In genomic region chr1:194935864-194936263, GRCh38 we compare ENCODE assay signal across 22 cellular contexts.
"Had no signal": no experiment of that assay in that cellular context is flagged by ENCODE, and none has a peak within 500 bp of the region (broad histone marks: within the 10 kb centered on the region; RNA-seq: fewer than 3 reads in every experiment).

No MANE protein-coding gene starts in this region.

- H3K9me3 ChIP-seq: adrenal gland, breast epithelium, lower lobe of right lung, neutrophil, testis had no signal

- H3K4me2 ChIP-seq: smooth muscle cell had no signal

- H3K4me3 ChIP-seq: adrenal gland, breast epithelium, coronary artery, lower lobe of right lung, smooth muscle cell, stomach, testis had no signal

- H3K27me3 ChIP-seq: adrenal gland, breast epithelium, neutrophil, stomach, testis had no signal

- H3K4me1 Mint-ChIP-seq: natural killer cell had no signal

- H3K27me3 Mint-ChIP-seq: type B pancreatic cell had no signal

- H3K4me3 Mint-ChIP-seq: activated T-helper 1 cell treated with anti-CD3 and anti-CD28 coated beads, Interleukin-12 subunit alpha, Interleukin-12 subunit beta, Interleukin-2, Interleukin-4 antibody, amounts not matched to agents 30 ng/mL and 10 ng/mL and 1 ng/mL, durations not matched to agents 14 hours and 24 hours and 36 hours; natural killer cell; type B pancreatic cell had no signal

- H3K4me1 ChIP-seq: adrenal gland, breast epithelium, lower lobe of right lung, stomach, testis had no signal

- H3K27ac Mint-ChIP-seq: activated naive CD4-positive, alpha-beta T cell treated with anti-CD3 and anti-CD28 coated beads, Interleukin-2, amount 50 U/mL, for 72 hours; activated T-helper 1 cell treated with anti-CD3 and anti-CD28 coated beads, Interleukin-12 subunit alpha, Interleukin-12 subunit beta, Interleukin-2, Interleukin-4 antibody, amounts not matched to agents 30 ng/mL and 10 ng/mL and 1 ng/mL, durations not matched to agents 14 hours and 24 hours and 36 hours; natural killer cell; type B pancreatic cell had no signal

- H3K9me3 Mint-ChIP-seq: activated T-helper 1 cell treated with anti-CD3 and anti-CD28 coated beads, Interleukin-12 subunit alpha, Interleukin-12 subunit beta, Interleukin-2, Interleukin-4 antibody, amounts not matched to agents 30 ng/mL and 10 ng/mL and 1 ng/mL, durations not matched to agents 14 hours and 24 hours and 36 hours; type B pancreatic cell had no signal

- DNase-seq: activated CD4-positive, alpha-beta T cell treated with anti-CD3 and anti-CD28 coated beads for 1 hour; activated CD8-positive, alpha-beta memory T cell treated with anti-CD3 and anti-CD28 coated beads for 24 hours; activated gamma-delta T cell treated with Interleukin-2 at 50 U/mL for 16 hours; adrenal gland; erythroblast; foreskin melanocyte; glutamatergic neuron; hippocampal formation; islet precursor cell; lower lobe of right lung; natural killer cell; stimulated activated CD4-positive, alpha-beta T cell treated with anti-CD3 and anti-CD28 coated beads, Interleukin-4, amount 100 ng/mL, for 1 hour; stomach; testis had no signal

- H3K27ac ChIP-seq: adrenal gland, breast epithelium, coronary artery, lower lobe of right lung, neutrophil, stomach, testis had no signal

- ATAC-seq: activated naive CD4-positive, alpha-beta T cell treated with anti-CD3 and anti-CD28 coated beads, Interleukin-2, amount 50 U/mL, for 72 hours; lower lobe of right lung; natural killer cell; sciatic nerve had no signal

- H3K36me3 Mint-ChIP-seq: activated naive CD4-positive, alpha-beta T cell treated with anti-CD3 and anti-CD28 coated beads, Interleukin-2, amount 50 U/mL, for 72 hours; natural killer cell; type B pancreatic cell had no signal

- H3K36me3 ChIP-seq: adrenal gland, breast epithelium, lower lobe of right lung, neutrophil, stomach had no signal
